22 cellular contexts compared by ENCODE assay signal in genomic region chr9:76090909-76091308, GRCh38.
"Had no signal": no experiment of that assay in that cellular context is flagged by ENCODE, and none has a peak within 500 bp of the region (broad histone marks: within the 10 kb centered on the region; RNA-seq: fewer than 3 reads in every experiment).

No MANE protein-coding gene starts in this region.

- FAIRE-seq: frontal cortex, urothelium cell line had no signal

- H3K36me3 Mint-ChIP-seq: natural killer cell; stimulated activated memory B cell treated with anti-CD40 and anti-IgM and Interleukin-4, amounts not matched to agents 10 μg/mL and 1 μg/mL and 100 μg/mL, for 72 hours had no signal

- H3K4me3 ChIP-seq: lower lobe of right lung, right lobe of liver, testis, tibial artery, upper lobe of left lung had no signal

- H3K27ac ChIP-seq: lower lobe of right lung, parathyroid adenoma, right lobe of liver, testis, tibial artery, upper lobe of left lung had no signal

- H3K79me2 ChIP-seq: parathyroid adenoma had no signal

- H3K4me1 ChIP-seq: lower lobe of right lung, parathyroid adenoma, right lobe of liver, tibial artery had no signal

- H3K9me3 Mint-ChIP-seq: natural killer cell, neural crest cell had no signal

- H3K27me3 Mint-ChIP-seq: effector memory CD8-positive, alpha-beta T cell; stimulated activated memory B cell treated with anti-CD40 and anti-IgM and Interleukin-4, amounts not matched to agents 10 μg/mL and 1 μg/mL and 100 μg/mL, for 72 hours had no signal

- DNase-seq: cerebellar nuclear complex; cortex of kidney; effector memory CD8-positive, alpha-beta T cell; islet precursor cell; kidney glomerular epithelial cell; left ventricle myocardium superior; lower lobe of right lung; natural killer cell; right lobe of liver; stimulated activated CD4-positive, alpha-beta T cell treated with anti-CD3 and anti-CD28 coated beads, Interleukin-2, amount 100 ng/mL, for 24 hours; stimulated activated CD4-positive, alpha-beta T cell treated with anti-CD3 and anti-CD28 coated beads, Interleukin-4, amount 100 ng/mL, for 24 hours; stimulated activated naive CD8-positive, alpha-beta T cell treated with anti-CD3 and anti-CD28 coated beads, Interleukin-15, Interleukin-2, amounts not matched to agents 100 U/mL and 50 U/mL, for 24 hours; substantia nigra; testis; tibial artery; upper lobe of left lung had no signal

- H3K4me1 Mint-ChIP-seq: natural killer cell; neural crest cell; stimulated activated memory B cell treated with anti-CD40 and anti-IgM and Interleukin-4, amounts not matched to agents 10 μg/mL and 1 μg/mL and 100 μg/mL, for 72 hours had no signal

- H3K27ac Mint-ChIP-seq: effector memory CD8-positive, alpha-beta T cell; natural killer cell; progenitor cell of endocrine pancreas; stimulated activated memory B cell treated with anti-CD40 and anti-IgM and Interleukin-4, amounts not matched to agents 10 μg/mL and 1 μg/mL and 100 μg/mL, for 72 hours had no signal

- H3K4me3 Mint-ChIP-seq: effector memory CD8-positive, alpha-beta T cell; natural killer cell; neural crest cell; stimulated activated memory B cell treated with anti-CD40 and anti-IgM and Interleukin-4, amounts not matched to agents 10 μg/mL and 1 μg/mL and 100 μg/mL, for 72 hours had no signal

- H3K27me3 ChIP-seq: right lobe of liver, testis, tibial artery, upper lobe of left lung had no signal

- H3K36me3 ChIP-seq: right lobe of liver, upper lobe of left lung had no signal

- H3K9me3 ChIP-seq: lower lobe of right lung, right lobe of liver, testis, tibial artery, upper lobe of left lung had no signal

- ATAC-seq: effector memory CD8-positive, alpha-beta T cell; left ventricle myocardium superior; lower lobe of right lung; natural killer cell; right lobe of liver; stimulated activated memory B cell treated with anti-CD40 and anti-IgM and Interleukin-4, amounts not matched to agents 10 μg/mL and 1 μg/mL and 100 μg/mL, for 72 hours; stimulated activated naive CD8-positive, alpha-beta T cell treated with anti-CD3 and anti-CD28 coated beads, Interleukin-15, Interleukin-2, amounts not matched to agents 100 U/mL and 50 U/mL, for 24 hours had no signal

- H3K9ac ChIP-seq: parathyroid adenoma had no signal

- H2AFZ ChIP-seq: parathyroid adenoma had no signal
